Comparison of ENCODE assay signal across 1 cellular context in the genomic region with DNA sequence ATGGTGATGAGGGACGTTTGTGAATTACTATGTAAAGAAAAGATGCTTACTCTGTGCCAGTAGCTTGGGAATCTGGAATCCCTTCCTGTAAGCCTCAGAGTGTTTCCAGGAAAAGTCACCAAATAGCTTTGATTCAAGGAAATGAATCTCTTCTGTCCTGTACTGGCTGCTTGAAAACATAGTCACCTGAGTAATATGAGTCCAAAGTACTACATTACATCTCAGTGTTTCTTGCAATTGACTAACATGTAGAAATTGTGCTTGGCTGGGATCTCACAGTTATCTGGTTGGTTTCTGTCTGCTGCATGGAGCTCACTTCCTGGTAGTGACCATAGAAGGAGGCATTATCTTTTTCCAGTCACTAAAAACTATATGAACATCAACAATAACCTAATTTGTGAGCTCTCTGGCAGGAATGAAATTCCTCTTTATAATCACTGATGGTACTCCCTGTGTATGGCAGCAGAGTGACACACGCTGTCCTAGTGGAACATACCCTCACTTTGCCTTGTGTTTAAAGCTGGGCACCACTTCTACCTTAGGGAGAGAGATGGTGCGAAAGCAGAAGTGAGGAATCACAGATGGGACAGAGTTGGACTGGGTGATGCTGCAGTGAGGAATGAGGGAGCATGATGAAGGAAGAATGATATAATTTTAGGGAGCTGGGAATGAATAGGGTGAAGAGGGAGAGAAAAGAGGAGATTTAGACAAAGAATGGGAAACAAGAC.
TF ChIP-seq lines count a peak whose summit lies in the region.

No MANE protein-coding gene starts in this region.

TF ChIP-seq in HepG2, 621 proteins besides CTCF, POLR2A, EP300 and RAD21 (continued from another document):
- TF ChIP-seq, protein P1, sequence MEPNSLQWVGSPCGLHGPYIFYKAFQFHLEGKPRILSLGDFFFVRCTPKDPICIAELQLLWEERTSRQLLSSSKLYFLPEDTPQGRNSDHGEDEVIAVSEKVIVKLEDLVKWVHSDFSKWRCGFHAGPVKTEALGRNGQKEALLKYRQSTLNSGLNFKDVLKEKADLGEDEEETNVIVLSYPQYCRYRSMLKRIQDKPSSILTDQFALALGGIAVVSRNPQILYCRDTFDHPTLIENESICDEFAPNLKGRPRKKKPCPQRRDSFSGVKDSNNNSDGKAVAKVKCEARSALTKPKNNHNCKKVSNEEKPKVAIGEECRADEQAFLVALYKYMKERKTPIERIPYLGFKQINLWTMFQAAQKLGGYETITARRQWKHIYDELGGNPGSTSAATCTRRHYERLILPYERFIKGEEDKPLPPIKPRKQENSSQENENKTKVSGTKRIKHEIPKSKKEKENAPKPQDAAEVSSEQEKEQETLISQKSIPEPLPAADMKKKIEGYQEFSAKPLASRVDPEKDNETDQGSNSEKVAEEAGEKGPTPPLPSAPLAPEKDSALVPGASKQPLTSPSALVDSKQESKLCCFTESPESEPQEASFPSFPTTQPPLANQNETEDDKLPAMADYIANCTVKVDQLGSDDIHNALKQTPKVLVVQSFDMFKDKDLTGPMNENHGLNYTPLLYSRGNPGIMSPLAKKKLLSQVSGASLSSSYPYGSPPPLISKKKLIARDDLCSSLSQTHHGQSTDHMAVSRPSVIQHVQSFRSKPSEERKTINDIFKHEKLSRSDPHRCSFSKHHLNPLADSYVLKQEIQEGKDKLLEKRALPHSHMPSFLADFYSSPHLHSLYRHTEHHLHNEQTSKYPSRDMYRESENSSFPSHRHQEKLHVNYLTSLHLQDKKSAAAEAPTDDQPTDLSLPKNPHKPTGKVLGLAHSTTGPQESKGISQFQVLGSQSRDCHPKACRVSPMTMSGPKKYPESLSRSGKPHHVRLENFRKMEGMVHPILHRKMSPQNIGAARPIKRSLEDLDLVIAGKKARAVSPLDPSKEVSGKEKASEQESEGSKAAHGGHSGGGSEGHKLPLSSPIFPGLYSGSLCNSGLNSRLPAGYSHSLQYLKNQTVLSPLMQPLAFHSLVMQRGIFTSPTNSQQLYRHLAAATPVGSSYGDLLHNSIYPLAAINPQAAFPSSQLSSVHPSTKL (CRISPR knock-in tag; IDR thresholded peaks at IDR 0.05) = 0 out of 2 replicates have a peak, but pooled peaks have one; percentile 20
- TF ChIP-seq RARA (CRISPR knock-in tag; IDR thresholded peaks at IDR 0.05) (no peak), ZNF678 (CRISPR knock-in tag; IDR thresholded peaks at IDR 0.05) (no peak), ZNF446 (CRISPR knock-in tag; IDR thresholded peaks at IDR 0.05) (no peak), NCOA2 (CRISPR knock-in tag; IDR thresholded peaks at IDR 0.05) (peak; percentile 18; the same call in 1 of the 2 replicates), SAP130 (CRISPR knock-in tag; IDR thresholded peaks at IDR 0.05; ENCODE audit: low read depth) (0 out of 2 replicates have a peak, but pooled peaks have one; percentile 20)
- TF ChIP-seq, protein P2, sequence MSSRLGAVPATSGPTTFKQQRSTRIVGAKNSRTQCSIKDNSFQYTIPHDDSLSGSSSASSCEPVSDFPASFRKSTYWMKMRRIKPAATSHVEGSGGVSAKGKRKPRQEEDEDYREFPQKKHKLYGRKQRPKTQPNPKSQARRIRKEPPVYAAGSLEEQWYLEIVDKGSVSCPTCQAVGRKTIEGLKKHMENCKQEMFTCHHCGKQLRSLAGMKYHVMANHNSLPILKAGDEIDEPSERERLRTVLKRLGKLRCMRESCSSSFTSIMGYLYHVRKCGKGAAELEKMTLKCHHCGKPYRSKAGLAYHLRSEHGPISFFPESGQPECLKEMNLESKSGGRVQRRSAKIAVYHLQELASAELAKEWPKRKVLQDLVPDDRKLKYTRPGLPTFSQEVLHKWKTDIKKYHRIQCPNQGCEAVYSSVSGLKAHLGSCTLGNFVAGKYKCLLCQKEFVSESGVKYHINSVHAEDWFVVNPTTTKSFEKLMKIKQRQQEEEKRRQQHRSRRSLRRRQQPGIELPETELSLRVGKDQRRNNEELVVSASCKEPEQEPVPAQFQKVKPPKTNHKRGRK (CRISPR knock-in tag; IDR thresholded peaks at IDR 0.05) = no peak
